Comparison of ENCODE assay signal across 9 cellular contexts in genomic region chr3:114213669-114214541, GRCh38. TPM values are rescaled to one million over a fixed set of nuclear protein-coding genes. Genes with fewer than 3 reads are reported as not detected.
DNase-seq lines count a peak whose midpoint lies in the region; ATAC-seq, FAIRE-seq and TF ChIP-seq lines count a peak whose summit lies in the region.
"Had no signal": no experiment of that assay in that cellular context is flagged by ENCODE, and none has a peak within 500 bp of the region (broad histone marks: within the 10 kb centered on the region; RNA-seq: fewer than 3 reads in every experiment).

No MANE protein-coding gene starts in this region.

- no peak overlapping the region for H3K4me3 Mint-ChIP-seq in activated naive CD8-positive, alpha-beta T cell treated with anti-CD3 and anti-CD28 coated beads, Interleukin-2, amount 10 ng/mL, durations not matched to agents 7 days and 5 days
- no peak overlapping the region for H3K4me3 Mint-ChIP-seq in mesothelial cell of epicardium

- peaks cover 8% of the 10 kb centered on the region for H3K36me3 Mint-ChIP-seq in activated naive CD8-positive, alpha-beta T cell treated with anti-CD3 and anti-CD28 coated beads, Interleukin-2, amount 10 ng/mL, durations not matched to agents 7 days and 5 days
- H3K36me3 Mint-ChIP-seq in mesothelial cell of epicardium = no peaks in the 10 kb centered on the region

- TF ChIP-seq EP300 in SK-N-SH (IDR thresholded peaks at IDR 0.05; ENCODE audit: borderline replicate concordance in 1 of 2, low read depth in 1 of 2, low read length in 1 of 2) = no peak

- CTCF ChIA-PET in BJ (lab: Yijun Ruan, JAX) (no interaction called here), SK-N-SH (lab: Yijun Ruan, JAX) (interaction anchor here (1.2 to 2.2 kb wide), 2 partner anchors 10 to 85 kb away, joined by 3 to 6 read pairs; no protein-coding TSS in a partner anchor)

- H4K20me1 ChIP-seq in SK-N-SH (ENCODE audit: insufficient read depth) = no peaks in the 10 kb centered on the region

- WGBS in SK-N-SH (ENCODE audit: low lambda C conversion rate) = 25% methylated on average over 18 of the region's 18 CpGs

- no peaks in the 10 kb centered on the region for H3K9me3 ChIP-seq in SK-N-SH

- peak overlapping the region; percentile 68 for H3K4me2 ChIP-seq in SK-N-SH

- no peaks in the 10 kb centered on the region for H3K79me2 ChIP-seq in SK-N-SH (ENCODE audit: insufficient read depth)

- H2AFZ ChIP-seq in SK-N-SH (ENCODE audit: low read depth) = 0 out of 2 replicates have a peak overlapping the region, but pooled peaks have one; percentile 54

- POLR2A ChIA-PET in BJ (lab: Charles Lee) = no interaction called here
- POLR2A ChIA-PET in SK-N-SH (lab: Yijun Ruan, JAX) = no interaction called here
- POLR2A ChIA-PET in activated naive CD8-positive, alpha-beta T cell treated with anti-CD3 and anti-CD28 coated beads, Interleukin-2, amount 10 ng/mL, durations not matched to agents 7 days and 5 days (lab: Charles Lee) = interaction anchor here (0.6 to 3.8 kb wide), 23 partner anchors 11 to 1578 kb away, joined by 3 to 99 read pairs (median 5); partner anchors contain the start of genes CCDC191, QTRT2, TIGIT and ZNF80

- no peaks in the 10 kb centered on the region for H3K9me2 ChIP-seq in SK-N-SH

- H3F3A ChIP-seq in SK-N-SH (replicated peaks; ENCODE audit: insufficient read depth) = no peaks in the 10 kb centered on the region

- TF ChIP-seq CTCF in BJ (IDR thresholded peaks at IDR 0.05; ENCODE audit: insufficient read depth, low read depth, low read length) (peak; percentile 16; the same call in 1 of the 2 replicates), SK-N-SH (IDR thresholded peaks at IDR 0.05) (peak; percentile 21), kidney epithelial cell (IDR thresholded peaks at IDR 0.05; ENCODE audit: insufficient read depth, low read length, poor library complexity, severe bottlenecking) (peak; percentile 4), mesothelial cell of epicardium (IDR thresholded peaks at IDR 0.05; ENCODE audit: unreplicated experiment) (no peak)

- no peaks in the 10 kb centered on the region for H3K9me3 Mint-ChIP-seq in activated naive CD8-positive, alpha-beta T cell treated with anti-CD3 and anti-CD28 coated beads, Interleukin-2, amount 10 ng/mL, durations not matched to agents 7 days and 5 days
- H3K9me3 Mint-ChIP-seq in mesothelial cell of epicardium = no peaks in the 10 kb centered on the region

- H3K27me3 ChIP-seq in BJ (ENCODE audit: control insufficient read depth, insufficient read depth, low read length) (no peaks in the 10 kb centered on the region; the same call in 1 of the 2 replicates), SK-N-SH (ENCODE audit: insufficient read depth) (no peaks in the 10 kb centered on the region), kidney epithelial cell (ENCODE audit: control insufficient read depth, insufficient read depth, low read length) (no peaks in the 10 kb centered on the region)

- H3K4me3 ChIP-seq in BJ (ENCODE audit: low read depth, low read length) = peak overlapping the region; percentile 12
- peak overlapping the region; percentile 36 to 45 for H3K4me3 ChIP-seq in SK-N-SH (ENCODE audit: low read depth in 2 of 2, low read length in 1 of 2)
- H3K4me3 ChIP-seq in kidney epithelial cell (ENCODE audit: low read depth, low read length) = no peak overlapping the region
- H3K4me3 ChIP-seq: SK-N-MC had no signal

- no peak overlapping the region for H3K27ac Mint-ChIP-seq in activated naive CD8-positive, alpha-beta T cell treated with anti-CD3 and anti-CD28 coated beads, Interleukin-2, amount 10 ng/mL, durations not matched to agents 7 days and 5 days
- no peak overlapping the region for H3K27ac Mint-ChIP-seq in mesothelial cell of epicardium

- H3K9ac ChIP-seq in SK-N-SH = no peak overlapping the region; the same call in 1 of the 2 replicates

- peaks cover 3 to 19% of the 10 kb centered on the region in 2 experiments for H3K4me1 ChIP-seq in SK-N-SH (ENCODE audit: control insufficient read depth in 1 of 2, insufficient read depth in 2 of 2, low read depth in 1 of 2, low read length in 1 of 2)

- no peaks in the 10 kb centered on the region for H3K36me3 ChIP-seq in BJ (ENCODE audit: control insufficient read depth, insufficient read depth, low read length)
- no peaks in the 10 kb centered on the region for H3K36me3 ChIP-seq in SK-N-SH (replicated peaks in 1 of 2; ENCODE audit: control insufficient read depth in 1 of 2, insufficient read depth in 2 of 2, low read length in 1 of 2)
- no peaks in the 10 kb centered on the region for H3K36me3 ChIP-seq in kidney epithelial cell (ENCODE audit: control insufficient read depth, insufficient read depth, low read length)

- peak; percentile 51 for DNase-seq in BJ (ENCODE audit: low read depth)
- DNase-seq in GM19239 (ENCODE audit: insufficient read length, low spot score) = peak; percentile 44
- DNase-seq in SK-N-SH = peak; percentile 35
- peak; percentile 68 for DNase-seq in activated naive CD8-positive, alpha-beta T cell treated with anti-CD3 and anti-CD28 coated beads, Interleukin-2, amount 10 ng/mL, durations not matched to agents 7 days and 5 days
- peak; percentile 91 for DNase-seq in kidney epithelial cell (ENCODE audit: low read depth)
- peak; percentile 59 to 75 (median 60) for DNase-seq in stimulated activated CD4-positive, alpha-beta T cell treated with anti-CD3 and anti-CD28 coated beads, TNF-alpha, amount 100 ng/mL, for 48 hours (ENCODE audit: low read depth in 3 of 3)
- no peak for DNase-seq in mesothelial cell of epicardium (ENCODE audit: low spot score in 2 of 2, unreplicated experiment in 2 of 2)

- peak overlapping the region in 1 of 2 experiments; percentile 23; a peak in 1 of 4 replicates for H3K27ac ChIP-seq in SK-N-SH (ENCODE audit: low read depth in 2 of 2, low read length in 1 of 2)
- H3K27ac ChIP-seq: SK-N-MC had no signal

- FAIRE-seq in GM19239 (lab: Jason Lieb, UNC) = no peak

- peak; percentile 84 for ATAC-seq in HG03342 (IDR thresholded peaks at IDR 0.05; ENCODE audit: unreplicated experiment)
- ATAC-seq in activated naive CD8-positive, alpha-beta T cell treated with anti-CD3 and anti-CD28 coated beads, Interleukin-2, amount 10 ng/mL, durations not matched to agents 7 days and 5 days (ENCODE audit: low read depth) = peak; percentile 62

- H3K4me1 Mint-ChIP-seq in activated naive CD8-positive, alpha-beta T cell treated with anti-CD3 and anti-CD28 coated beads, Interleukin-2, amount 10 ng/mL, durations not matched to agents 7 days and 5 days = peaks cover 29% of the 10 kb centered on the region
- no peaks in the 10 kb centered on the region for H3K4me1 Mint-ChIP-seq in mesothelial cell of epicardium

- no peak for TF ChIP-seq RAD21 in SK-N-SH (IDR thresholded peaks at IDR 0.05; ENCODE audit: low read length)

- no peaks in the 10 kb centered on the region for H3K27me3 Mint-ChIP-seq in activated naive CD8-positive, alpha-beta T cell treated with anti-CD3 and anti-CD28 coated beads, Interleukin-2, amount 10 ng/mL, durations not matched to agents 7 days and 5 days
- H3K27me3 Mint-ChIP-seq in mesothelial cell of epicardium (ENCODE audit: low read depth) = peaks cover 24% of the 10 kb centered on the region

TF ChIP-seq in SK-N-SH, 30 proteins besides CTCF, POLR2A, EP300 and RAD21 (continues in another document):
- no peak for TF ChIP-seq MEF2A (IDR thresholded peaks at IDR 0.05; ENCODE audit: borderline replicate concordance, low read depth)
- no peak for TF ChIP-seq RXRA (IDR thresholded peaks at IDR 0.05; ENCODE audit: borderline replicate concordance, low read depth)
- TF ChIP-seq, protein P1, sequence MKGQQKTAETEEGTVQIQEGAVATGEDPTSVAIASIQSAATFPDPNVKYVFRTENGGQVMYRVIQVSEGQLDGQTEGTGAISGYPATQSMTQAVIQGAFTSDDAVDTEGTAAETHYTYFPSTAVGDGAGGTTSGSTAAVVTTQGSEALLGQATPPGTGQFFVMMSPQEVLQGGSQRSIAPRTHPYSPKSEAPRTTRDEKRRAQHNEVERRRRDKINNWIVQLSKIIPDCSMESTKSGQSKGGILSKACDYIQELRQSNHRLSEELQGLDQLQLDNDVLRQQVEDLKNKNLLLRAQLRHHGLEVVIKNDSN (IDR thresholded peaks at IDR 0.05; ENCODE audit: borderline replicate concordance, low read depth) = no peak
- TF ChIP-seq TCF12 (IDR thresholded peaks at IDR 0.05) = no peak

RNA-seq across cellular contexts. Expression of gene ZNF80, which starts 23.5 kb away (rescaled TPM):
- polyA plus RNA-seq in BJ (2011; rRNA removed) (not detected in 2 replicates), SK-N-SH (2012; rRNA removed) (not detected in 2 replicates)
- not detected in 2 replicates for polyA minus RNA-seq in BJ (2011; rRNA and poly(A)+ RNA removed)
- not detected in 2 replicates for polyA plus RNA-seq in SK-N-SH (2012; cell fraction: cytosol; rRNA removed)
- polyA plus RNA-seq in SK-N-SH (2012; cell fraction: nucleus; rRNA removed) = not detected in 2 replicates
- total RNA-seq in activated naive CD8-positive, alpha-beta T cell treated with anti-CD3 and anti-CD28 coated beads, Interleukin-2, amount 10 ng/mL, durations not matched to agents 7 days and 5 days = 1 to 10 TPM; 5.1 to 5.3 TPM
- total RNA-seq in kidney epithelial cell (not detected in 2 replicates), mesothelial cell of epicardium (0.16 TPM in 1 of 3 replicates, not detected in the others)

RNA-seq across cellular contexts. Expression of gene DRD3, which starts 35.1 kb away (rescaled TPM):
- polyA plus RNA-seq in BJ (2011; rRNA removed) (not detected in 2 replicates), SK-N-SH (2012; rRNA removed) (not detected in 2 replicates)
- polyA minus RNA-seq in BJ (2011; rRNA and poly(A)+ RNA removed) = not detected in 2 replicates
- not detected in 2 replicates for polyA plus RNA-seq in SK-N-SH (2012; cell fraction: cytosol; rRNA removed)
- not detected in 2 replicates for polyA plus RNA-seq in SK-N-SH (2012; cell fraction: nucleus; rRNA removed)
- total RNA-seq in activated naive CD8-positive, alpha-beta T cell treated with anti-CD3 and anti-CD28 coated beads, Interleukin-2, amount 10 ng/mL, durations not matched to agents 7 days and 5 days = under 1 TPM in 1 of 2 experiments, not detected in 1; 0.30 TPM
- total RNA-seq in kidney epithelial cell (not detected in 2 replicates), mesothelial cell of epicardium (not detected in 3 replicates)

Comparison
In these comparisons a context has a peak if more than half of its experiments do, and no peak if none do; other contexts are left out.
1. DNase-seq: peak in BJ (single experiment), GM19239 (single experiment), SK-N-SH (single experiment), activated naive CD8-positive, alpha-beta T cell treated with anti-CD3 and anti-CD28 coated beads, Interleukin-2, amount 10 ng/mL, durations not matched to agents 7 days and 5 days (single experiment), kidney epithelial cell (single experiment) and stimulated activated CD4-positive, alpha-beta T cell treated with anti-CD3 and anti-CD28 coated beads, TNF-alpha, amount 100 ng/mL, for 48 hours (3 of 3); none in mesothelial cell of epicardium (0 of 2).